7 cellular contexts compared by ENCODE assay signal in the genomic region with DNA sequence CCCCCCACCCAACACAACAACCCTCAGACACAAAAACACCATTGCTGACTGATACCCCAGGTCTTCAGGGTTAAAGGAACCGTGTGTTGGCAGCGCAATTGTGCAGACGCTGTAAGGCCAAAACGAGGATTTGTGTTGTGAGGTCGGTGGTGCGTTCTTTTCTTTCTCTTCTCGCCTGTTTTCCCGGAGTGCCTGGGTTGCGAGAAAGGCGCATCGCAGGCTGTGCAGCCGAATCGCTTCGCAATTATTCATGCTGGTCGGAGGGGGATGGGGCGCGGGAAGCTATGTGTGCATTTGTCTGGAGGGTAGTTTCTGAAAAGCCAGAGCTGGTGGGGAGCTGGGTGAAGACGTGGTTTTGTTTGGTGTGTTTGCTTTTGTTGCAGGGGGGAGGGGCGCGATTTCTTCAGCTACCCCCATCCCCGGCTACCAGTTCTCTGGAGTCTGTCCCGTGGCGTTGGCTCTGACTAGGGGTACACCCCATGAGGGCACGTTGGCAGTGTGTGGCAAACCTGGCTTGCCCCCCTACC. TPM values are rescaled to one million over a fixed set of nuclear protein-coding genes. Genes with fewer than 3 reads are reported as not detected.
DNase-seq lines count a peak whose midpoint lies in the region; ATAC-seq and TF ChIP-seq lines count a peak whose summit lies in the region.

No MANE protein-coding gene starts in this region.

- H3K4me3 ChIP-seq in GM12865 (ENCODE audit: low read depth, low read length) = peak overlapping the region; percentile 71

- H3K27ac Mint-ChIP-seq in activated CD8-positive, alpha-beta T cell treated with anti-CD3 and anti-CD28 coated beads, Interleukin-2, amount 10 ng/mL, durations not matched to agents 7 days and 5 days = peak overlapping the region; percentile 85
- H3K27ac Mint-ChIP-seq in endothelial cell (ENCODE audit: unreplicated experiment) (peak overlapping the region; percentile 3), mesothelial cell of epicardium (peak overlapping the region; percentile 95)
- H3K27ac Mint-ChIP-seq in stimulated activated naive B cell treated with anti-CD40 and anti-IgM and Interleukin-4, amounts not matched to agents 10 μg/mL and 1 μg/mL and 100 μg/mL, for 72 hours = peak overlapping the region; percentile 82

- peaks cover 2% of the 10 kb centered on the region for H3K36me3 Mint-ChIP-seq in activated CD8-positive, alpha-beta T cell treated with anti-CD3 and anti-CD28 coated beads, Interleukin-2, amount 10 ng/mL, durations not matched to agents 7 days and 5 days (ENCODE audit: low read depth)
- H3K36me3 Mint-ChIP-seq in endothelial cell (ENCODE audit: low read depth, unreplicated experiment) (peaks cover 9% of the 10 kb centered on the region), mesothelial cell of epicardium (peaks cover 1% of the 10 kb centered on the region)
- H3K36me3 Mint-ChIP-seq in stimulated activated naive B cell treated with anti-CD40 and anti-IgM and Interleukin-4, amounts not matched to agents 10 μg/mL and 1 μg/mL and 100 μg/mL, for 72 hours = peaks cover 0 to 3% of the 10 kb centered on the region in 2 donors

- DNase-seq in GM12865 (ENCODE audit: low read depth) = peak; percentile 57
- peak; percentile 10 for DNase-seq in NCI-H2171 (lab: John Stamatoyannopoulos, UW)
- DNase-seq in activated CD8-positive, alpha-beta T cell treated with anti-CD3 and anti-CD28 coated beads, Interleukin-2, amount 10 ng/mL, durations not matched to agents 7 days and 5 days = peak; percentile 77
- DNase-seq in endothelial cell (ENCODE audit: low spot score) = peak; percentile 42
- DNase-seq in mesothelial cell of epicardium (ENCODE audit: low spot score in 2 of 2, unreplicated experiment in 2 of 2) = peak in 1 of 2 experiments; percentile 72
- peak; percentile 33 for DNase-seq in stimulated activated naive B cell treated with anti-CD40 and anti-IgM and Interleukin-4, amounts not matched to agents 10 μg/mL and 1 μg/mL and 100 μg/mL, for 72 hours

- POLR2A ChIA-PET in activated CD8-positive, alpha-beta T cell treated with anti-CD3 and anti-CD28 coated beads, Interleukin-2, amount 10 ng/mL, durations not matched to agents 7 days and 5 days (lab: Charles Lee) = interaction anchor here (0.6 to 5.2 kb wide), 4 partner anchors 11 to 71 kb away, joined by 3 to 29 read pairs (median 3); no protein-coding TSS in a partner anchor

- peak; percentile 8 for ATAC-seq in activated CD8-positive, alpha-beta T cell treated with anti-CD3 and anti-CD28 coated beads, Interleukin-2, amount 10 ng/mL, durations not matched to agents 7 days and 5 days
- no peak for ATAC-seq in stimulated activated naive B cell treated with anti-CD40 and anti-IgM and Interleukin-4, amounts not matched to agents 10 μg/mL and 1 μg/mL and 100 μg/mL, for 72 hours (replicated peaks)
- no peak for ATAC-seq in GM18867 (IDR thresholded peaks at IDR 0.05; ENCODE audit: unreplicated experiment)

- TF ChIP-seq CTCF in GM12865 (IDR thresholded peaks at IDR 0.05; ENCODE audit: insufficient read depth, low read depth, low read length, missing control alignments) (no peak), endothelial cell (IDR thresholded peaks at IDR 0.05; ENCODE audit: unreplicated experiment) (no peak), mesothelial cell of epicardium (IDR thresholded peaks at IDR 0.05; ENCODE audit: unreplicated experiment) (no peak)

- H3K4me1 Mint-ChIP-seq in activated CD8-positive, alpha-beta T cell treated with anti-CD3 and anti-CD28 coated beads, Interleukin-2, amount 10 ng/mL, durations not matched to agents 7 days and 5 days (ENCODE audit: low read depth) = peaks cover 48% of the 10 kb centered on the region
- peaks cover 30% of the 10 kb centered on the region for H3K4me1 Mint-ChIP-seq in endothelial cell (ENCODE audit: unreplicated experiment)
- H3K4me1 Mint-ChIP-seq in mesothelial cell of epicardium = peaks cover 11% of the 10 kb centered on the region
- H3K4me1 Mint-ChIP-seq in stimulated activated naive B cell treated with anti-CD40 and anti-IgM and Interleukin-4, amounts not matched to agents 10 μg/mL and 1 μg/mL and 100 μg/mL, for 72 hours = peaks cover 33 to 55% of the 10 kb centered on the region in 2 donors

- H3K9me3 Mint-ChIP-seq in activated CD8-positive, alpha-beta T cell treated with anti-CD3 and anti-CD28 coated beads, Interleukin-2, amount 10 ng/mL, durations not matched to agents 7 days and 5 days (ENCODE audit: insufficient read depth) = no peaks in the 10 kb centered on the region
- H3K9me3 Mint-ChIP-seq in endothelial cell (ENCODE audit: unreplicated experiment) (no peaks in the 10 kb centered on the region), mesothelial cell of epicardium (no peaks in the 10 kb centered on the region)
- H3K9me3 Mint-ChIP-seq in stimulated activated naive B cell treated with anti-CD40 and anti-IgM and Interleukin-4, amounts not matched to agents 10 μg/mL and 1 μg/mL and 100 μg/mL, for 72 hours = no peaks in the 10 kb centered on the region

- peaks cover 25% of the 10 kb centered on the region for H3K27me3 Mint-ChIP-seq in activated CD8-positive, alpha-beta T cell treated with anti-CD3 and anti-CD28 coated beads, Interleukin-2, amount 10 ng/mL, durations not matched to agents 7 days and 5 days (ENCODE audit: low read depth)
- peaks cover 23% of the 10 kb centered on the region for H3K27me3 Mint-ChIP-seq in endothelial cell (ENCODE audit: unreplicated experiment)
- peaks cover 6% of the 10 kb centered on the region for H3K27me3 Mint-ChIP-seq in mesothelial cell of epicardium (ENCODE audit: low read depth)
- H3K27me3 Mint-ChIP-seq in stimulated activated naive B cell treated with anti-CD40 and anti-IgM and Interleukin-4, amounts not matched to agents 10 μg/mL and 1 μg/mL and 100 μg/mL, for 72 hours = peaks cover 0 to 11% of the 10 kb centered on the region in 2 donors

- peak overlapping the region; percentile 86 for H3K4me3 Mint-ChIP-seq in activated CD8-positive, alpha-beta T cell treated with anti-CD3 and anti-CD28 coated beads, Interleukin-2, amount 10 ng/mL, durations not matched to agents 7 days and 5 days
- H3K4me3 Mint-ChIP-seq in endothelial cell (ENCODE audit: unreplicated experiment) = peak overlapping the region; percentile 95
- H3K4me3 Mint-ChIP-seq in mesothelial cell of epicardium = peak overlapping the region; percentile 97
- H3K4me3 Mint-ChIP-seq in stimulated activated naive B cell treated with anti-CD40 and anti-IgM and Interleukin-4, amounts not matched to agents 10 μg/mL and 1 μg/mL and 100 μg/mL, for 72 hours = peak overlapping the region; percentile 94

- CTCF ChIA-PET in activated CD8-positive, alpha-beta T cell treated with anti-CD3 and anti-CD28 coated beads, Interleukin-2, amount 10 ng/mL, durations not matched to agents 7 days and 5 days (lab: Charles Lee) = interaction anchor here (1.0 to 11.5 kb wide), 11 partner anchors 8 to 91 kb away, joined by 3 to 89 read pairs (median 6); no protein-coding TSS in a partner anchor

RNA-seq across cellular contexts. Expression of a gene that starts 2.1 kb away (rescaled TPM):
- total RNA-seq in activated CD8-positive, alpha-beta T cell treated with anti-CD3 and anti-CD28 coated beads, Interleukin-2, amount 10 ng/mL, durations not matched to agents 7 days and 5 days = 10 to 100 TPM; 11.3 to 12.3 TPM
- total RNA-seq in endothelial cell (ENCODE audit: unreplicated experiment) (10.3 TPM), mesothelial cell of epicardium (28.3 to 32.7 TPM (median 30.6 TPM) in 3 replicates)

Comparison
In these comparisons a context has a peak if more than half of its experiments do, and no peak if none do; other contexts are left out.
1. H3K27ac Mint-ChIP-seq: peak in every context shown above with its lines; median percentile 95 in mesothelial cell of epicardium; 85 in activated CD8-positive, alpha-beta T cell treated with anti-CD3 and anti-CD28 coated beads, Interleukin-2, amount 10 ng/mL, durations not matched to agents 7 days and 5 days; 82 in stimulated activated naive B cell treated with anti-CD40 and anti-IgM and Interleukin-4, amounts not matched to agents 10 μg/mL and 1 μg/mL and 100 μg/mL, for 72 hours; 3 in endothelial cell.